In the genomic region with DNA sequence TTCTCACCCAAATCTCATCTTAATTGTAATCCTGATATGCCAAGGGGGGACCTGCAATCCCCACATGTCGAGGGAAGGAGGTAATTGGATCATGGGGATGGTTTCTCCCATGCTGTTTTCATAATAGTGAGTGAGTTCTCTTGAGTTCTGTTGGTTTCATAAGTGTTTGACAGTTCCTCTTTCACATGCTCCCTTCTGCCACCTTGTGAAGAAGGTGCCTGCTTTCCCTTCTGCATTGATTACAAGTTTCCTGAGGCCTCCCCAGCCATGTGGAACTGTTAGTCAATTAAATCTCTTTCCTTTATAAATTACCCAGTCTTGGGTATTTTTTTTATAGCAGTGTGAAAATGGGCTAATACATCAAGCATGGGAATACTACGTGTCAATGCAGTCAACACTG, we compare ENCODE assay signal across 14 cellular contexts.
A peak's percentile ranks its signal among the peaks of the same experiment; 100 is the strongest.
DNase-seq lines count a peak whose midpoint lies in the region; ATAC-seq and TF ChIP-seq lines count a peak whose summit lies in the region.
"Had no signal": no experiment of that assay in that cellular context is flagged by ENCODE, and none has a peak within 500 bp of the region (broad histone marks: within the 10 kb centered on the region; RNA-seq: fewer than 3 reads in every experiment).

No MANE protein-coding gene starts in this region.

- no peak for TF ChIP-seq CTCF in esophagus muscularis mucosa (IDR thresholded peaks at IDR 0.05)

- ATAC-seq in GM18519 (IDR thresholded peaks at IDR 0.05; ENCODE audit: low FRiP score, unreplicated experiment), result peak; percentile 69
- ATAC-seq in GM21515 (IDR thresholded peaks at IDR 0.05; ENCODE audit: unreplicated experiment), result peak; percentile 74
- ATAC-seq in HG03103 (IDR thresholded peaks at IDR 0.05; ENCODE audit: low read depth, unreplicated experiment), result peak; percentile 88
- ATAC-seq in activated T-cell treated with anti-CD3 and anti-CD28 coated beads, Interleukin-2, amount 50 U/mL, for 72 hours (replicated peaks in 1 of 2), result no peak

- H3K9me3 ChIP-seq in esophagus muscularis mucosa, result peaks cover 0 to 4% (median 0%) of the 10 kb centered on the region in 4 donors

- intact Hi-C loops in esophagus muscularis mucosa (cut with DNase I), result no loop called here

- H3K27me3 Mint-ChIP-seq in activated T-cell treated with anti-CD3 and anti-CD28 coated beads, Interleukin-2, amount 50 U/mL, for 72 hours (ENCODE audit: low read depth), result no peaks in the 10 kb centered on the region

- no peak overlapping the region for H3K4me3 ChIP-seq in esophagus muscularis mucosa
- H3K4me3 ChIP-seq: BLaER1 treated with 17β-estradiol and CSF1 and Interleukin-3, amounts not matched to agents 10 nM and 100 nM; spleen had no signal

- no peaks in the 10 kb centered on the region for H3K4me1 ChIP-seq in esophagus muscularis mucosa
- H3K4me1 ChIP-seq: BLaER1 treated with 17β-estradiol and CSF1 and Interleukin-3, amounts not matched to agents 10 nM and 100 nM; spleen had no signal

- H3K9me3 Mint-ChIP-seq in activated T-cell treated with anti-CD3 and anti-CD28 coated beads, Interleukin-2, amount 50 U/mL, for 72 hours, result peaks cover 0 to 3% of the 10 kb centered on the region in 2 donors

- H3K4me3 Mint-ChIP-seq in activated T-cell treated with anti-CD3 and anti-CD28 coated beads, Interleukin-2, amount 50 U/mL, for 72 hours, result no peak overlapping the region

- H3K27ac Mint-ChIP-seq in activated T-cell treated with anti-CD3 and anti-CD28 coated beads, Interleukin-2, amount 50 U/mL, for 72 hours, result no peak overlapping the region

- no peaks in the 10 kb centered on the region for H3K36me3 Mint-ChIP-seq in activated T-cell treated with anti-CD3 and anti-CD28 coated beads, Interleukin-2, amount 50 U/mL, for 72 hours (ENCODE audit: insufficient read depth in 2 of 2)

- TF ChIP-seq EP300 in esophagus muscularis mucosa (IDR thresholded peaks at IDR 0.05), result no peak

- no peaks in the 10 kb centered on the region for H3K27me3 ChIP-seq in esophagus muscularis mucosa
- H3K27me3 ChIP-seq: BLaER1 treated with 17β-estradiol and CSF1 and Interleukin-3, amounts not matched to agents 10 nM and 100 nM; spleen had no signal

- no peak overlapping the region for H3K27ac ChIP-seq in esophagus muscularis mucosa (replicated peaks in 1 of 4)
- H3K27ac ChIP-seq: BLaER1 treated with 17β-estradiol and CSF1 and Interleukin-3, amounts not matched to agents 10 nM and 100 nM had no signal

- TF ChIP-seq POLR2A in esophagus muscularis mucosa (IDR thresholded peaks at IDR 0.05; ENCODE audit: low read depth), result no peak

- peak; percentile 15 for DNase-seq in SKM-1 treated with dmso at 0.1 percent for 144 hours (lab: John Stamatoyannopoulos, UW; ENCODE audit: unreplicated experiment)
- no peak for DNase-seq in esophagus muscularis mucosa (ENCODE audit: extremely low spot score)
- DNase-seq in activated T-cell treated with anti-CD3 and anti-CD28 coated beads, Interleukin-2, amount 50 U/mL, for 72 hours, result no peak
- no peak for DNase-seq in NCI-H1436 treated with DMSO at 0.1 percent for 48 hours (lab: John Stamatoyannopoulos, UW)
- no peak for DNase-seq in UCSD-AML1 (lab: John Stamatoyannopoulos, UW; ENCODE audit: unreplicated experiment)
- DNase-seq: GDM1, GOT3, NCI-H2081, spleen, T-helper 9 cell had no signal

- 67% methylated on average over 2 of the region's 2 CpGs for WGBS in esophagus muscularis mucosa

- no peaks in the 10 kb centered on the region for H3K4me1 Mint-ChIP-seq in activated T-cell treated with anti-CD3 and anti-CD28 coated beads, Interleukin-2, amount 50 U/mL, for 72 hours (ENCODE audit: low read depth)

- no peaks in the 10 kb centered on the region for H3K36me3 ChIP-seq in esophagus muscularis mucosa
- H3K36me3 ChIP-seq: BLaER1 treated with 17β-estradiol and CSF1 and Interleukin-3, amounts not matched to agents 10 nM and 100 nM; spleen had no signal

Comparison
In these comparisons a context has a peak if more than half of its experiments do, and no peak if none do; other contexts are left out.
1. ATAC-seq: peak in GM18519 (single experiment), GM21515 (single experiment) and HG03103 (single experiment); none in activated T-cell treated with anti-CD3 and anti-CD28 coated beads, Interleukin-2, amount 50 U/mL, for 72 hours (0 of 2).